Comparison of ENCODE assay signal across 19 cellular contexts in the genomic region with DNA sequence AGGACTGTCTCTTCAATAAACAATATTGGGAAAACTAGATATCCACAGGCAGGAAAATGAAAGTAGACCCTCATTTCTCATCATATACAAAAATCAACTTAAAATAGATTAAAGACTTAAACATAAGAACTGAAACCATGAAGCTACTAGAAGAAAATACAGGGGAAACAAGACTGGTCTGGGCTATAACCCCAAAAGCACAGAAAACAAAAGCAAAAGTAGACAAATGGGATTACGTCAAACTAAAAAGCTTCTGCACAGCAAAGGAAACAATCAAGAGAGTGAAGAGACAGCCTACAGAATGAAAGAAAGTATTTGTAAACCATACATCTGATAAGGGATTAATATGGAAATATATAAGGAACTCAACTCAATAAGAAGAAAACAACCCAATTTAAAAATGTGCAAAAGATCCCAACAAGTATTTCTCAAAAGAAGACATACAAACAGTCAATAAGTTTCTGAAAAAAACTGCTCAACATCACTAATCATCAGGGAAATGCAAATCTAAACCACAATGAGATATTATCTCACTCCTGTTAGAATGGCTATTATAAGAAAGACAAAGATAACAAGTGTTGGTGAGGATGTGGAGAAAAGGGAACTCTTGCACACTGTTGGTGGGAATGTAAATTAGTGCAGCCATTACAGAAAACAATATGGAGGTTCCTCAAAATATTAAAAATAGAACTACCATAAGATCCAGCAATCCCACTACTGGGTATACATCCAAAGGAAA.
A peak's percentile ranks its signal among the peaks of the same experiment; 100 is the strongest.
DNase-seq lines count a peak whose midpoint lies in the region; ATAC-seq, FAIRE-seq and TF ChIP-seq lines count a peak whose summit lies in the region.
"Had no signal": no experiment of that assay in that cellular context is flagged by ENCODE, and none has a peak within 500 bp of the region (broad histone marks: within the 10 kb centered on the region; RNA-seq: fewer than 3 reads in every experiment).

No MANE protein-coding gene starts in this region.

- no peak for FAIRE-seq in frontal cortex (lab: Jason Lieb, UNC)

- intact Hi-C loops in activated B cell treated with CpG ODN at 0.5 μM for 24 hours (cut with micrococcal nuclease) (no loop called here), OCI-LY7 (cut with micrococcal nuclease; ENCODE audit: unreplicated experiment) (no loop called here)

- CTCF ChIA-PET in activated B cell treated with CpG ODN at 0.5 μM for 24 hours (lab: Charles Lee) (interaction anchor here (1.4 kb wide), 1 partner anchor 8 kb away, joined by 3 read pairs; no protein-coding TSS in a partner anchor), OCI-LY7 (lab: Charles Lee; ENCODE audit: unreplicated experiment) (no interaction called here)

- no peak overlapping the region for H3K4me3 Mint-ChIP-seq in activated B cell treated with CpG ODN at 0.5 μM for 24 hours
- H3K4me3 Mint-ChIP-seq: brain had no signal

- no peak for TF ChIP-seq POLR2A in GM18505 (IDR thresholded peaks at IDR 0.05; ENCODE audit: borderline replicate concordance, extremely low read depth, insufficient read depth, insufficient read length)

- no TSS peak for BruUV-seq in OCI-LY7 (replicated peaks; lab: Mats Ljungman, UMichigan)

- H3K4me1 Mint-ChIP-seq in activated B cell treated with CpG ODN at 0.5 μM for 24 hours, result peaks cover 9% of the 10 kb centered on the region
- H3K4me1 Mint-ChIP-seq: brain had no signal

- no peak overlapping the region for H3K4ac ChIP-seq in mesendoderm (ENCODE audit: low read depth, low read length)

- no peak overlapping the region for H4K8ac ChIP-seq in mesendoderm (ENCODE audit: low read depth, low read length)

- H3K56ac ChIP-seq in mesendoderm (ENCODE audit: low read length), result no peak overlapping the region

- no peak overlapping the region for H3K9ac ChIP-seq in mesendoderm (ENCODE audit: low read length)

- H2BK120ac ChIP-seq in mesendoderm (ENCODE audit: low read depth, low read length), result no peak overlapping the region

- no peaks in the 10 kb centered on the region for H3K9me3 ChIP-seq in OCI-LY7 (ENCODE audit: low read length)
- H3K9me3 ChIP-seq: HAP-1, left lung, thoracic aorta had no signal

- H3K79me1 ChIP-seq in mesendoderm (ENCODE audit: low read length), result no peaks in the 10 kb centered on the region

- H3K4me1 ChIP-seq in OCI-LY7 (ENCODE audit: insufficient read depth, low read length, poor library complexity, severe bottlenecking) (no peaks in the 10 kb centered on the region), mesendoderm (ENCODE audit: control insufficient read depth, low read depth, low read length) (no peaks in the 10 kb centered on the region)
- H3K4me1 ChIP-seq: HAP-1, left lung had no signal

- H3K18ac ChIP-seq in mesendoderm (ENCODE audit: low read length), result no peak overlapping the region

- no peak overlapping the region for H3K4me3 ChIP-seq in OCI-LY7 (ENCODE audit: low read depth, low read length, poor library complexity, severe bottlenecking)
- no peak overlapping the region for H3K4me3 ChIP-seq in mesendoderm (ENCODE audit: low read length)
- H3K4me3 ChIP-seq: HAP-1, left lung, thoracic aorta had no signal

- H3K27me3 ChIP-seq in mesendoderm (ENCODE audit: insufficient read depth, low read length, poor library complexity), result no peaks in the 10 kb centered on the region
- H3K27me3 ChIP-seq: left lung had no signal

- no peak overlapping the region for H2BK5ac ChIP-seq in mesendoderm (ENCODE audit: low read length)

- H4K20me1 ChIP-seq in OCI-LY7 (ENCODE audit: insufficient read depth, low read length), result no peaks in the 10 kb centered on the region

- peak; percentile 93 for ATAC-seq in GM18508 (IDR thresholded peaks at IDR 0.05; ENCODE audit: insufficient read depth, unreplicated experiment)
- ATAC-seq in GM19463 (IDR thresholded peaks at IDR 0.05; ENCODE audit: unreplicated experiment), result peak; percentile 67
- peak; percentile 68 for ATAC-seq in HG02943 (IDR thresholded peaks at IDR 0.05; ENCODE audit: low read depth, unreplicated experiment)
- ATAC-seq in activated B cell treated with CpG ODN at 0.5 μM for 24 hours (ENCODE audit: low read depth), result peak; percentile 25
- no peak for ATAC-seq in GM18505 (IDR thresholded peaks at IDR 0.05; ENCODE audit: unreplicated experiment)
- ATAC-seq: left lung had no signal

- DNase-seq in activated B cell treated with CpG ODN at 0.5 μM for 24 hours (no peak), OCI-LY7 (ENCODE audit: low spot score) (no peak), frontal cortex (ENCODE audit: low spot score in 2 of 2) (no peak), mesendoderm (no peak)
- DNase-seq: activated CD4-positive, alpha-beta T cell treated with anti-CD3 and anti-CD28 coated beads, Interleukin-2, amount 50 U/mL, for 1 hour; activated effector memory CD4-positive, alpha-beta T cell treated with anti-CD3 and anti-CD28 coated beads, Interleukin-2, amount 50 U/mL, for 16 hours; DMS79 treated with DMSO at 0.1 percent for 48 hours; left lung; NCI-H1105 treated with DMSO at 0.1 percent for 48 hours; NCI-H2227 treated with DMSO at 0.1 percent for 48 hours; SIG-M5; stimulated activated CD4-positive, alpha-beta T cell treated with anti-CD3 and anti-CD28 coated beads, Interleukin-15, amount 100 ng/mL, for 24 hours had no signal

- H3K9me3 Mint-ChIP-seq in activated B cell treated with CpG ODN at 0.5 μM for 24 hours, result peaks cover 12% of the 10 kb centered on the region

- TF ChIP-seq CTCF in activated B cell treated with CpG ODN at 0.5 μM for 24 hours (IDR thresholded peaks at IDR 0.05), result no peak
- no peak for TF ChIP-seq CTCF in OCI-LY7 (conservative IDR thresholded peaks at IDR 0.05; ENCODE audit: low read length)

- no peak overlapping the region for H2AFZ ChIP-seq in OCI-LY7 (ENCODE audit: low read length)

- no peaks in the 10 kb centered on the region for H3K9me2 ChIP-seq in OCI-LY7 (ENCODE audit: insufficient read depth, low read length)

- no peaks in the 10 kb centered on the region for H3K36me3 Mint-ChIP-seq in activated B cell treated with CpG ODN at 0.5 μM for 24 hours (ENCODE audit: low read depth)
- H3K36me3 Mint-ChIP-seq: brain had no signal

- POLR2A ChIA-PET in activated B cell treated with CpG ODN at 0.5 μM for 24 hours (lab: Charles Lee) (no interaction called here), OCI-LY7 (lab: Charles Lee) (interaction anchor here (1.0 kb wide), 1 partner anchor 10 kb away, joined by 3 read pairs; no protein-coding TSS in a partner anchor)

- H3K4me2 ChIP-seq in OCI-LY7 (ENCODE audit: low read length) (no peak overlapping the region), mesendoderm (ENCODE audit: low read length) (no peak overlapping the region)

- H3K27me3 Mint-ChIP-seq in activated B cell treated with CpG ODN at 0.5 μM for 24 hours, result no peaks in the 10 kb centered on the region

- H3K27ac ChIP-seq in OCI-LY7 (ENCODE audit: low read depth, low read length, poor library complexity, severe bottlenecking) (no peak overlapping the region), mesendoderm (ENCODE audit: low read depth, low read length) (no peak overlapping the region)
- H3K27ac ChIP-seq: left lung, thoracic aorta had no signal

- H3K27ac Mint-ChIP-seq in activated B cell treated with CpG ODN at 0.5 μM for 24 hours, result peak overlapping the region; percentile 16
- H3K27ac Mint-ChIP-seq: brain had no signal

- H3K36me3 ChIP-seq in OCI-LY7 (ENCODE audit: insufficient read depth, low read length), result no peaks in the 10 kb centered on the region
- no peaks in the 10 kb centered on the region for H3K36me3 ChIP-seq in mesendoderm (ENCODE audit: control insufficient read depth, insufficient read depth, low read length)
- H3K36me3 ChIP-seq: HAP-1, left lung, thoracic aorta had no signal

- no peak overlapping the region for H4K5ac ChIP-seq in mesendoderm (ENCODE audit: low read length)

- no peak overlapping the region for H2AK5ac ChIP-seq in mesendoderm (ENCODE audit: low read length)

- no peak overlapping the region for H3K23ac ChIP-seq in mesendoderm (ENCODE audit: low read length)

- no CpG with 5 or more reads among the region's 1 CpG for WGBS in mesendoderm (ENCODE audit: extremely low coverage, insufficient coverage, low lambda C conversion rate)

- no peaks in the 10 kb centered on the region for H3K79me2 ChIP-seq in OCI-LY7 (ENCODE audit: insufficient read depth, low read depth, low read length)
- H3K79me2 ChIP-seq in mesendoderm (ENCODE audit: control insufficient read depth, insufficient read depth, low read length), result no peaks in the 10 kb centered on the region

- no peak overlapping the region for H2BK15ac ChIP-seq in mesendoderm (replicated peaks; ENCODE audit: low read depth)
